In genomic region chr4:102732678-102733445, GRCh38 we compare ENCODE assay signal across 1 cellular context.
TF ChIP-seq lines count a peak whose summit lies in the region.

No MANE protein-coding gene starts in this region.

TF ChIP-seq in WTC11, 78 proteins besides CTCF, POLR2A, EP300 and RAD21 (continued from another document):
- TF ChIP-seq, protein P1, sequence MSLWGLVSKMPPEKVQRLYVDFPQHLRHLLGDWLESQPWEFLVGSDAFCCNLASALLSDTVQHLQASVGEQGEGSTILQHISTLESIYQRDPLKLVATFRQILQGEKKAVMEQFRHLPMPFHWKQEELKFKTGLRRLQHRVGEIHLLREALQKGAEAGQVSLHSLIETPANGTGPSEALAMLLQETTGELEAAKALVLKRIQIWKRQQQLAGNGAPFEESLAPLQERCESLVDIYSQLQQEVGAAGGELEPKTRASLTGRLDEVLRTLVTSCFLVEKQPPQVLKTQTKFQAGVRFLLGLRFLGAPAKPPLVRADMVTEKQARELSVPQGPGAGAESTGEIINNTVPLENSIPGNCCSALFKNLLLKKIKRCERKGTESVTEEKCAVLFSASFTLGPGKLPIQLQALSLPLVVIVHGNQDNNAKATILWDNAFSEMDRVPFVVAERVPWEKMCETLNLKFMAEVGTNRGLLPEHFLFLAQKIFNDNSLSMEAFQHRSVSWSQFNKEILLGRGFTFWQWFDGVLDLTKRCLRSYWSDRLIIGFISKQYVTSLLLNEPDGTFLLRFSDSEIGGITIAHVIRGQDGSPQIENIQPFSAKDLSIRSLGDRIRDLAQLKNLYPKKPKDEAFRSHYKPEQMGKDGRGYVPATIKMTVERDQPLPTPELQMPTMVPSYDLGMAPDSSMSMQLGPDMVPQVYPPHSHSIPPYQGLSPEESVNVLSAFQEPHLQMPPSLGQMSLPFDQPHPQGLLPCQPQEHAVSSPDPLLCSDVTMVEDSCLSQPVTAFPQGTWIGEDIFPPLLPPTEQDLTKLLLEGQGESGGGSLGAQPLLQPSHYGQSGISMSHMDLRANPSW (CRISPR knock-in tag; conservative IDR thresholded peaks at IDR 0.05; ENCODE audit: low read depth), result no peak
- TF ChIP-seq, protein P2, sequence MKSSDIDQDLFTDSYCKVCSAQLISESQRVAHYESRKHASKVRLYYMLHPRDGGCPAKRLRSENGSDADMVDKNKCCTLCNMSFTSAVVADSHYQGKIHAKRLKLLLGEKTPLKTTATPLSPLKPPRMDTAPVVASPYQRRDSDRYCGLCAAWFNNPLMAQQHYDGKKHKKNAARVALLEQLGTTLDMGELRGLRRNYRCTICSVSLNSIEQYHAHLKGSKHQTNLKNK (CRISPR knock-in tag; IDR thresholded peaks at IDR 0.05), result no peak
- TF ChIP-seq, protein P3, sequence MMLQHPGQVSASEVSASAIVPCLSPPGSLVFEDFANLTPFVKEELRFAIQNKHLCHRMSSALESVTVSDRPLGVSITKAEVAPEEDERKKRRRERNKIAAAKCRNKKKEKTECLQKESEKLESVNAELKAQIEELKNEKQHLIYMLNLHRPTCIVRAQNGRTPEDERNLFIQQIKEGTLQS (CRISPR knock-in tag; conservative IDR thresholded peaks at IDR 0.05), result no peak
- TF ChIP-seq ZNF532 (CRISPR knock-in tag; IDR thresholded peaks at IDR 0.05; ENCODE audit: borderline replicate concordance) (no peak), ZNF263 (CRISPR knock-in tag; IDR thresholded peaks at IDR 0.05; ENCODE audit: low read depth) (no peak)
